In genomic region chr6:142071981-142072380, GRCh38 we compare ENCODE assay signal across 16 cellular contexts.
DNase-seq lines count a peak whose midpoint lies in the region; ATAC-seq and TF ChIP-seq lines count a peak whose summit lies in the region.
"Had no signal": no experiment of that assay in that cellular context is flagged by ENCODE, and none has a peak within 500 bp of the region (broad histone marks: within the 10 kb centered on the region; RNA-seq: fewer than 3 reads in every experiment).

No MANE protein-coding gene starts in this region.

- H3K27me3 Mint-ChIP-seq in WTC11 (ENCODE audit: low read depth) = no peaks in the 10 kb centered on the region

- POLR2A ChIA-PET in WTC11 (lab: Charles Lee) = no interaction called here

- no peak for TF ChIP-seq CTCF in WTC11 (IDR thresholded peaks at IDR 0.05)

- peaks cover 17% of the 10 kb centered on the region for H3K36me3 Mint-ChIP-seq in WTC11

- peak; percentile 13 for DNase-seq in NCI-H748 (lab: John Stamatoyannopoulos, UW; ENCODE audit: unreplicated experiment)
- DNase-seq in NCI-H748 treated with DMSO at 0.1 percent for 48 hours (lab: John Stamatoyannopoulos, UW) = no peak
- peak; percentile 37 for DNase-seq in HuH-7 (ENCODE audit: low spot score)
- DNase-seq in WTC11 (ENCODE audit: low spot score) = peak; percentile 46
- DNase-seq in myocyte (ENCODE audit: low read depth) = peak; percentile 6
- no peak for DNase-seq in MV-4-11 (lab: John Stamatoyannopoulos, UW)
- DNase-seq in NCI-H187 (lab: John Stamatoyannopoulos, UW) = no peak
- DNase-seq in AG08395 (ENCODE audit: low spot score) = no peak
- DNase-seq: activated CD4-positive, alpha-beta T cell treated with anti-CD3 and anti-CD28 coated beads for 48 hours; activated CD8-positive, alpha-beta memory T cell treated with anti-CD3 and anti-CD28 coated beads, Interleukin-2, amount 50 U/mL, for 48 hours; activated naive CD4-positive, alpha-beta T cell treated with anti-CD3 and anti-CD28 coated beads for 36 hours; hippocampal formation; left colon; NCI-H2107; stimulated activated CD4-positive, alpha-beta T cell treated with anti-CD3 and anti-CD28 coated beads, Interleukin-4, amount 100 ng/mL, for 4 hours; thyroid gland had no signal

- peaks cover 27% of the 10 kb centered on the region for H3K9me3 Mint-ChIP-seq in WTC11

- H3K4me3 Mint-ChIP-seq in WTC11 = no peak overlapping the region
- H3K4me3 Mint-ChIP-seq: activated naive CD4-positive, alpha-beta T cell treated with anti-CD3 and anti-CD28 coated beads for 36 hours had no signal

- no peak overlapping the region for H3K27ac Mint-ChIP-seq in WTC11
- H3K27ac Mint-ChIP-seq: activated naive CD4-positive, alpha-beta T cell treated with anti-CD3 and anti-CD28 coated beads for 36 hours had no signal

- CTCF ChIA-PET in WTC11 (lab: Charles Lee) = interaction anchor here (0.5 to 1.6 kb wide), 27 partner anchors 8 to 410 kb away, joined by 3 to 47 read pairs (median 4); no protein-coding TSS in a partner anchor

- ATAC-seq in WTC11 = peak; percentile 100
- ATAC-seq: left colon had no signal

- H3K4me1 Mint-ChIP-seq in WTC11 = peaks cover 6% of the 10 kb centered on the region

TF ChIP-seq in WTC11, 78 proteins besides CTCF, POLR2A, EP300 and RAD21:
- TF ChIP-seq GTF2I (CRISPR knock-in tag; conservative IDR thresholded peaks at IDR 0.05) (no peak), GABPB1 (CRISPR knock-in tag; IDR thresholded peaks at IDR 0.05) (0 out of 2 replicates have a peak, but pooled peaks have one; percentile 32), MLX (CRISPR knock-in tag; IDR thresholded peaks at IDR 0.05) (no peak), SP1 (CRISPR knock-in tag; conservative IDR thresholded peaks at IDR 0.05) (no peak), TEAD1 (CRISPR knock-in tag; IDR thresholded peaks at IDR 0.05) (0 out of 2 replicates have a peak, but pooled peaks have one; percentile 42), ZNF263 (CRISPR knock-in tag; IDR thresholded peaks at IDR 0.05; ENCODE audit: low read depth) (no peak), RORB (CRISPR knock-in tag; IDR thresholded peaks at IDR 0.05) (no peak), USF1 (CRISPR knock-in tag; IDR thresholded peaks at IDR 0.05) (no peak), ZBTB21 (CRISPR knock-in tag; IDR thresholded peaks at IDR 0.05; ENCODE audit: borderline replicate concordance) (no peak), CBFB (CRISPR knock-in tag; IDR thresholded peaks at IDR 0.05; ENCODE audit: low read depth) (no peak), ETV6 (CRISPR knock-in tag; IDR thresholded peaks at IDR 0.05) (no peak), NR2C2 (CRISPR knock-in tag; IDR thresholded peaks at IDR 0.05) (no peak), IRF1 (CRISPR knock-in tag; IDR thresholded peaks at IDR 0.05) (no peak), CREB1 (CRISPR knock-in tag; IDR thresholded peaks at IDR 0.05) (no peak), MYBL2 (CRISPR knock-in tag; IDR thresholded peaks at IDR 0.05) (no peak)
- TF ChIP-seq, protein P1, sequence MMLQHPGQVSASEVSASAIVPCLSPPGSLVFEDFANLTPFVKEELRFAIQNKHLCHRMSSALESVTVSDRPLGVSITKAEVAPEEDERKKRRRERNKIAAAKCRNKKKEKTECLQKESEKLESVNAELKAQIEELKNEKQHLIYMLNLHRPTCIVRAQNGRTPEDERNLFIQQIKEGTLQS (CRISPR knock-in tag; conservative IDR thresholded peaks at IDR 0.05) = no peak

Comparison
In these comparisons a context has a peak if more than half of its experiments do, and no peak if none do; other contexts are left out.
1. DNase-seq: peak in NCI-H748 (single experiment), HuH-7 (single experiment), WTC11 (single experiment) and myocyte (single experiment); none in NCI-H748 treated with DMSO at 0.1 percent for 48 hours (single experiment), MV-4-11 (single experiment), NCI-H187 (0 of 2) and AG08395 (single experiment).